23 cellular contexts compared by ENCODE assay signal in the genomic region with DNA sequence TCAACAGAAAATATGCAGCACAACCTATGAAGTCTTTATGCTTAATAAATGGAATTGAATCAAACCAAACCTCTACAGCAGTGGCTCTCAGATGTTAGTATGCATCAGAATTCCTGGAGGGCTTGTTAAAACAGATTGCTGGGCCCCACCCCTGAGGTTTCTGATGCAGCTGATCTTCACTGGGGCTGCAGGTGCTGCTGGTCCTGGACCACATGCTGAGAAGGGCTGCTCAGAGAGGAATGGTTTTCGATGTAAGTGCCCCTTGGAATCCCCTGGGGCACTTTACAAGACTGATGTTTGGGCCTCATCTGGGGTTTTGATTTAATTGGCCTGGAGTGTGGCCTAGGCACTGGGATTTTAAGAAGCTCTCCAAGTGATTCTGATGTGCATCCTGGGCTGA.
DNase-seq lines count a peak whose midpoint lies in the region; ATAC-seq and TF ChIP-seq lines count a peak whose summit lies in the region.
"Had no signal": no experiment of that assay in that cellular context is flagged by ENCODE, and none has a peak within 500 bp of the region (broad histone marks: within the 10 kb centered on the region; RNA-seq: fewer than 3 reads in every experiment).

No MANE protein-coding gene starts in this region.

- peak overlapping the region; percentile 64 for H3K27ac Mint-ChIP-seq in neural crest cell (ENCODE audit: unreplicated experiment)
- H3K27ac Mint-ChIP-seq: CD4-positive, alpha-beta memory T cell; GM23338; T-cell had no signal

- TF ChIP-seq CTCF in DND-41 (IDR thresholded peaks at IDR 0.05; ENCODE audit: borderline replicate concordance, extremely low read depth, low read length, poor library complexity, severe bottlenecking): no peak
- no peak for TF ChIP-seq CTCF in neural crest cell (conservative IDR thresholded peaks at IDR 0.05)
- TF ChIP-seq CTCF in Peyer's patch (IDR thresholded peaks at IDR 0.05): no peak

- H3K36me3 ChIP-seq in BLaER1 treated with 17β-estradiol and CSF1 and Interleukin-3, amounts not matched to agents 10 nM and 100 nM: no peaks in the 10 kb centered on the region
- H3K36me3 ChIP-seq in DND-41 (ENCODE audit: insufficient read depth, low read length): no peaks in the 10 kb centered on the region
- no peaks in the 10 kb centered on the region for H3K36me3 ChIP-seq in Peyer's patch
- H3K36me3 ChIP-seq: BE2C, HAP-1, SJCRH30 had no signal

- H3K9ac ChIP-seq in BLaER1 treated with 17β-estradiol and CSF1 and Interleukin-3, amounts not matched to agents 10 nM and 100 nM: no peak overlapping the region
- H3K9ac ChIP-seq in DND-41 (ENCODE audit: low read depth, low read length): no peak overlapping the region

- H3K27me3 Mint-ChIP-seq in neural crest cell (ENCODE audit: low read depth): no peaks in the 10 kb centered on the region

- peaks cover 4% of the 10 kb centered on the region for H3K9me3 Mint-ChIP-seq in neural crest cell
- H3K9me3 Mint-ChIP-seq: CD4-positive, alpha-beta memory T cell; T-cell had no signal

- intact Hi-C loops in right cardiac atrium (cut with DNase I): no loop called here

- no peak overlapping the region for H3K4me3 Mint-ChIP-seq in neural crest cell
- H3K4me3 Mint-ChIP-seq: CD4-positive, alpha-beta memory T cell; GM23338; T-cell had no signal

- no peaks in the 10 kb centered on the region for H3K4me1 Mint-ChIP-seq in neural crest cell
- H3K4me1 Mint-ChIP-seq: T-cell had no signal

- DNase-seq in DND-41: peak; percentile 76
- DNase-seq in NCI-H187 treated with DMSO at 0.1 percent for 48 hours (lab: John Stamatoyannopoulos, UW): peak; percentile 26
- DNase-seq in neural crest cell (ENCODE audit: low read depth, low spot score): no peak
- DNase-seq in right cardiac atrium: no peak
- DNase-seq in activated gamma-delta T cell treated with Interleukin-2 at 50 U/mL for 16 hours: no peak
- no peak for DNase-seq in Peyer's patch
- DNase-seq: BE2C; Caco-2; CD4-positive, alpha-beta memory T cell; DMS 273 treated with DMSO at 0.1 percent for 48 hours; GDM1; NCI-H1092 treated with DMSO at 0.1 percent for 48 hours; NCI-H82; SJCRH30; T-cell; T-helper 9 cell had no signal

- peaks cover 15 to 53% (median 30%) of the 10 kb centered on the region in 10 experiments for H3K4me1 ChIP-seq in BLaER1 treated with 17β-estradiol and CSF1 and Interleukin-3, amounts not matched to agents 10 nM and 100 nM
- H3K4me1 ChIP-seq in DND-41 (ENCODE audit: insufficient read depth, low read length): peaks cover 85% of the 10 kb centered on the region
- H3K4me1 ChIP-seq in right cardiac atrium (ENCODE audit: control insufficient read depth, insufficient read depth, low read length): no peaks in the 10 kb centered on the region
- no peaks in the 10 kb centered on the region for H3K4me1 ChIP-seq in Peyer's patch
- H3K4me1 ChIP-seq: BE2C, Caco-2, HAP-1, SJCRH30 had no signal

- peaks cover 4 to 28% (median 22%) of the 10 kb centered on the region in 11 experiments; a peak in 15 of 22 replicates for H3K9me3 ChIP-seq in BLaER1 treated with 17β-estradiol and CSF1 and Interleukin-3, amounts not matched to agents 10 nM and 100 nM (replicated peaks in 1 of 11)
- no peaks in the 10 kb centered on the region for H3K9me3 ChIP-seq in DND-41 (ENCODE audit: insufficient read depth, low read length, severe bottlenecking)
- H3K9me3 ChIP-seq in right cardiac atrium (ENCODE audit: control insufficient read depth, low read length): no peaks in the 10 kb centered on the region
- no peaks in the 10 kb centered on the region for H3K9me3 ChIP-seq in Peyer's patch
- H3K9me3 ChIP-seq: BE2C, Caco-2, HAP-1, SJCRH30 had no signal

- no peaks in the 10 kb centered on the region; a peak in 1 of 22 replicates for H3K27me3 ChIP-seq in BLaER1 treated with 17β-estradiol and CSF1 and Interleukin-3, amounts not matched to agents 10 nM and 100 nM
- H3K27me3 ChIP-seq in DND-41 (ENCODE audit: insufficient read depth, low read length, poor library complexity): no peaks in the 10 kb centered on the region
- no peaks in the 10 kb centered on the region for H3K27me3 ChIP-seq in right cardiac atrium (ENCODE audit: control insufficient read depth, insufficient read depth)
- H3K27me3 ChIP-seq in Peyer's patch: no peaks in the 10 kb centered on the region
- H3K27me3 ChIP-seq: BE2C, SJCRH30 had no signal

- H4K20me1 ChIP-seq in BLaER1 treated with 17β-estradiol and CSF1 and Interleukin-3, amounts not matched to agents 10 nM and 100 nM: no peaks in the 10 kb centered on the region
- H4K20me1 ChIP-seq in DND-41 (ENCODE audit: insufficient read depth, low read length): no peaks in the 10 kb centered on the region

- no peak overlapping the region for H2AFZ ChIP-seq in DND-41 (ENCODE audit: low read depth, low read length)
- H2AFZ ChIP-seq: GM23338 had no signal

- no peak overlapping the region for H3K27ac ChIP-seq in BLaER1 treated with 17β-estradiol and CSF1 and Interleukin-3, amounts not matched to agents 10 nM and 100 nM
- H3K27ac ChIP-seq in DND-41 (ENCODE audit: low read length): peak overlapping the region; percentile 63
- no peak overlapping the region for H3K27ac ChIP-seq in right cardiac atrium (ENCODE audit: low read length)
- no peak overlapping the region for H3K27ac ChIP-seq in Peyer's patch
- H3K27ac ChIP-seq: HL-60, SJCRH30 had no signal

- no peaks in the 10 kb centered on the region for H3K79me2 ChIP-seq in DND-41 (ENCODE audit: insufficient read depth, low read length)

- peaks cover 3% of the 10 kb centered on the region for H3K36me3 Mint-ChIP-seq in neural crest cell (ENCODE audit: low read depth)
- H3K36me3 Mint-ChIP-seq: CD4-positive, alpha-beta memory T cell; T-cell had no signal

- ATAC-seq in DND-41 (ENCODE audit: insufficient read depth, low read depth) (peak; percentile 62), right cardiac atrium (no peak)
- ATAC-seq: GM23338, HepG2, K562, Panc1, T-cell had no signal

- no peak for TF ChIP-seq POLR2A in Peyer's patch (IDR thresholded peaks at IDR 0.05)

- WGBS in right cardiac atrium: 75% methylated on average over 1 of the region's 1 CpG

- no peak overlapping the region for H3K4me3 ChIP-seq in BLaER1 treated with 17β-estradiol and CSF1 and Interleukin-3, amounts not matched to agents 10 nM and 100 nM
- H3K4me3 ChIP-seq in DND-41 (ENCODE audit: low read depth in 1 of 2, low read length in 2 of 2) (no peak overlapping the region), right cardiac atrium (ENCODE audit: low read length) (no peak overlapping the region), Peyer's patch (no peak overlapping the region)
- H3K4me3 ChIP-seq: GM23338, HAP-1, K562, SJCRH30 had no signal

- peak overlapping the region in 7 of 11 experiments; percentile 26 to 64 (median 43); a peak in 13 of 22 replicates for H3K4me2 ChIP-seq in BLaER1 treated with 17β-estradiol and CSF1 and Interleukin-3, amounts not matched to agents 10 nM and 100 nM
- H3K4me2 ChIP-seq in DND-41 (ENCODE audit: insufficient read depth, low read length): no peak overlapping the region
- H3K4me2 ChIP-seq: GM23338 had no signal

Comparison
In these comparisons a context has a peak if more than half of its experiments do, and no peak if none do; other contexts are left out.
1. DNase-seq: peak in DND-41 (single experiment) and NCI-H187 treated with DMSO at 0.1 percent for 48 hours (single experiment); none in neural crest cell (single experiment), right cardiac atrium (0 of 3), activated gamma-delta T cell treated with Interleukin-2 at 50 U/mL for 16 hours (single experiment) and Peyer's patch (0 of 3).